In genomic region chr14:57066887-57067513, GRCh38 we compare ENCODE assay signal across 9 cellular contexts.
DNase-seq lines count a peak whose midpoint lies in the region; ATAC-seq, FAIRE-seq and TF ChIP-seq lines count a peak whose summit lies in the region.
"Had no signal": no experiment of that assay in that cellular context is flagged by ENCODE, and none has a peak within 500 bp of the region (broad histone marks: within the 10 kb centered on the region; RNA-seq: fewer than 3 reads in every experiment).

No MANE protein-coding gene starts in this region.

- H3K4me1 Mint-ChIP-seq in brain, result peaks cover 25% of the 10 kb centered on the region

- no peak for TF ChIP-seq POLR2A in GM12891 (IDR thresholded peaks at IDR 0.05; ENCODE audit: low read depth, low read length)

- H3K36me3 Mint-ChIP-seq in brain, result no peaks in the 10 kb centered on the region

- DNase-seq in GM12891 (ENCODE audit: insufficient read length, low spot score) (no peak), NOMO-1 treated with DMSO at 0.1 percent for 48 hours (lab: John Stamatoyannopoulos, UW; ENCODE audit: unreplicated experiment) (peak; percentile 48), medulla oblongata (ENCODE audit: extremely low spot score) (peak; percentile 29), HCEC 1CT (no peak)

- H3K27ac Mint-ChIP-seq in brain, result peak overlapping the region in 2 of 5 experiments; percentile 7 to 31

- peak; percentile 69 to 85 for TF ChIP-seq CTCF in brain (conservative IDR thresholded peaks at IDR 0.05)

- H3K4me3 Mint-ChIP-seq in brain, result peak overlapping the region in 2 of 5 experiments; percentile 11 to 15

- peak; percentile 43 for FAIRE-seq in GM12891 (lab: Jason Lieb, UNC)
- FAIRE-seq: TTC549 had no signal

- no peaks in the 10 kb centered on the region for H3K9me3 Mint-ChIP-seq in brain

- peaks cover 28% of the 10 kb centered on the region for H3K27me3 Mint-ChIP-seq in brain

- peak; percentile 91 for ATAC-seq in HG02870 (IDR thresholded peaks at IDR 0.05; ENCODE audit: unreplicated experiment)
- no peak for ATAC-seq in GM19452 (IDR thresholded peaks at IDR 0.05; ENCODE audit: unreplicated experiment)
- ATAC-seq in HG02623 (IDR thresholded peaks at IDR 0.05; ENCODE audit: unreplicated experiment), result no peak

TF ChIP-seq in GM12891, 5 proteins besides CTCF, POLR2A, EP300 and RAD21:
- TF ChIP-seq TAF1 (IDR thresholded peaks at IDR 0.05; ENCODE audit: low read depth, low read length) (no peak), SPI1 (IDR thresholded peaks at IDR 0.05; ENCODE audit: low read depth, low read length) (no peak), PAX5 (IDR thresholded peaks at IDR 0.05; ENCODE audit: insufficient read depth, low read length, severe bottlenecking) (no peak), POU2F2 (IDR thresholded peaks at IDR 0.05; ENCODE audit: low read depth, low read length) (no peak), POLR2AphosphoS5 (IDR thresholded peaks at IDR 0.05; ENCODE audit: low read depth, low read length) (no peak)

Comparison
In these comparisons a context has a peak if more than half of its experiments do, and no peak if none do; other contexts are left out.
1. DNase-seq: peak in NOMO-1 treated with DMSO at 0.1 percent for 48 hours (single experiment) and medulla oblongata (single experiment); none in GM12891 (single experiment) and HCEC 1CT (single experiment).